1 cellular context compared by ENCODE assay signal in the genomic region with DNA sequence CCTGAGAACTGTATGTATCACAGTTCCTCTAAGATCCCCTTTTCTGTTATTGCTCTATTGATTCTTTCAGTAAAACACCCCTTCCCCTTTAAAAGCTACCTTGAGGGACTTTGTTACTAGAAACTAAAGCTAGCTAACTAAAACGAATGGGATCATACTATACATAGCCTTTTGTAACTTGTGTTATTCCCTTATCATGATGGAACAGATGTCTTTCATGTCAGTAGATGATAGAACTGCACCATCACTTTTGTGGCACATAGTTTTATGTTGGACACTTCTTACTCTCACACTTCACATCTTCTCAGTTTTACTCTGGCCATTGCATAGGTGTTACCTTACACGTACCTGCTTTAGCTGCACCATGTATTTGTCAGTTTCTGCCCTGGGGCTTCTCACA.
TF ChIP-seq lines count a peak whose summit lies in the region.

No MANE protein-coding gene starts in this region.

TF ChIP-seq in K562, 482 proteins besides CTCF, POLR2A, EP300 and RAD21 (continued from another document and continues in another):
- TF ChIP-seq, protein P1, sequence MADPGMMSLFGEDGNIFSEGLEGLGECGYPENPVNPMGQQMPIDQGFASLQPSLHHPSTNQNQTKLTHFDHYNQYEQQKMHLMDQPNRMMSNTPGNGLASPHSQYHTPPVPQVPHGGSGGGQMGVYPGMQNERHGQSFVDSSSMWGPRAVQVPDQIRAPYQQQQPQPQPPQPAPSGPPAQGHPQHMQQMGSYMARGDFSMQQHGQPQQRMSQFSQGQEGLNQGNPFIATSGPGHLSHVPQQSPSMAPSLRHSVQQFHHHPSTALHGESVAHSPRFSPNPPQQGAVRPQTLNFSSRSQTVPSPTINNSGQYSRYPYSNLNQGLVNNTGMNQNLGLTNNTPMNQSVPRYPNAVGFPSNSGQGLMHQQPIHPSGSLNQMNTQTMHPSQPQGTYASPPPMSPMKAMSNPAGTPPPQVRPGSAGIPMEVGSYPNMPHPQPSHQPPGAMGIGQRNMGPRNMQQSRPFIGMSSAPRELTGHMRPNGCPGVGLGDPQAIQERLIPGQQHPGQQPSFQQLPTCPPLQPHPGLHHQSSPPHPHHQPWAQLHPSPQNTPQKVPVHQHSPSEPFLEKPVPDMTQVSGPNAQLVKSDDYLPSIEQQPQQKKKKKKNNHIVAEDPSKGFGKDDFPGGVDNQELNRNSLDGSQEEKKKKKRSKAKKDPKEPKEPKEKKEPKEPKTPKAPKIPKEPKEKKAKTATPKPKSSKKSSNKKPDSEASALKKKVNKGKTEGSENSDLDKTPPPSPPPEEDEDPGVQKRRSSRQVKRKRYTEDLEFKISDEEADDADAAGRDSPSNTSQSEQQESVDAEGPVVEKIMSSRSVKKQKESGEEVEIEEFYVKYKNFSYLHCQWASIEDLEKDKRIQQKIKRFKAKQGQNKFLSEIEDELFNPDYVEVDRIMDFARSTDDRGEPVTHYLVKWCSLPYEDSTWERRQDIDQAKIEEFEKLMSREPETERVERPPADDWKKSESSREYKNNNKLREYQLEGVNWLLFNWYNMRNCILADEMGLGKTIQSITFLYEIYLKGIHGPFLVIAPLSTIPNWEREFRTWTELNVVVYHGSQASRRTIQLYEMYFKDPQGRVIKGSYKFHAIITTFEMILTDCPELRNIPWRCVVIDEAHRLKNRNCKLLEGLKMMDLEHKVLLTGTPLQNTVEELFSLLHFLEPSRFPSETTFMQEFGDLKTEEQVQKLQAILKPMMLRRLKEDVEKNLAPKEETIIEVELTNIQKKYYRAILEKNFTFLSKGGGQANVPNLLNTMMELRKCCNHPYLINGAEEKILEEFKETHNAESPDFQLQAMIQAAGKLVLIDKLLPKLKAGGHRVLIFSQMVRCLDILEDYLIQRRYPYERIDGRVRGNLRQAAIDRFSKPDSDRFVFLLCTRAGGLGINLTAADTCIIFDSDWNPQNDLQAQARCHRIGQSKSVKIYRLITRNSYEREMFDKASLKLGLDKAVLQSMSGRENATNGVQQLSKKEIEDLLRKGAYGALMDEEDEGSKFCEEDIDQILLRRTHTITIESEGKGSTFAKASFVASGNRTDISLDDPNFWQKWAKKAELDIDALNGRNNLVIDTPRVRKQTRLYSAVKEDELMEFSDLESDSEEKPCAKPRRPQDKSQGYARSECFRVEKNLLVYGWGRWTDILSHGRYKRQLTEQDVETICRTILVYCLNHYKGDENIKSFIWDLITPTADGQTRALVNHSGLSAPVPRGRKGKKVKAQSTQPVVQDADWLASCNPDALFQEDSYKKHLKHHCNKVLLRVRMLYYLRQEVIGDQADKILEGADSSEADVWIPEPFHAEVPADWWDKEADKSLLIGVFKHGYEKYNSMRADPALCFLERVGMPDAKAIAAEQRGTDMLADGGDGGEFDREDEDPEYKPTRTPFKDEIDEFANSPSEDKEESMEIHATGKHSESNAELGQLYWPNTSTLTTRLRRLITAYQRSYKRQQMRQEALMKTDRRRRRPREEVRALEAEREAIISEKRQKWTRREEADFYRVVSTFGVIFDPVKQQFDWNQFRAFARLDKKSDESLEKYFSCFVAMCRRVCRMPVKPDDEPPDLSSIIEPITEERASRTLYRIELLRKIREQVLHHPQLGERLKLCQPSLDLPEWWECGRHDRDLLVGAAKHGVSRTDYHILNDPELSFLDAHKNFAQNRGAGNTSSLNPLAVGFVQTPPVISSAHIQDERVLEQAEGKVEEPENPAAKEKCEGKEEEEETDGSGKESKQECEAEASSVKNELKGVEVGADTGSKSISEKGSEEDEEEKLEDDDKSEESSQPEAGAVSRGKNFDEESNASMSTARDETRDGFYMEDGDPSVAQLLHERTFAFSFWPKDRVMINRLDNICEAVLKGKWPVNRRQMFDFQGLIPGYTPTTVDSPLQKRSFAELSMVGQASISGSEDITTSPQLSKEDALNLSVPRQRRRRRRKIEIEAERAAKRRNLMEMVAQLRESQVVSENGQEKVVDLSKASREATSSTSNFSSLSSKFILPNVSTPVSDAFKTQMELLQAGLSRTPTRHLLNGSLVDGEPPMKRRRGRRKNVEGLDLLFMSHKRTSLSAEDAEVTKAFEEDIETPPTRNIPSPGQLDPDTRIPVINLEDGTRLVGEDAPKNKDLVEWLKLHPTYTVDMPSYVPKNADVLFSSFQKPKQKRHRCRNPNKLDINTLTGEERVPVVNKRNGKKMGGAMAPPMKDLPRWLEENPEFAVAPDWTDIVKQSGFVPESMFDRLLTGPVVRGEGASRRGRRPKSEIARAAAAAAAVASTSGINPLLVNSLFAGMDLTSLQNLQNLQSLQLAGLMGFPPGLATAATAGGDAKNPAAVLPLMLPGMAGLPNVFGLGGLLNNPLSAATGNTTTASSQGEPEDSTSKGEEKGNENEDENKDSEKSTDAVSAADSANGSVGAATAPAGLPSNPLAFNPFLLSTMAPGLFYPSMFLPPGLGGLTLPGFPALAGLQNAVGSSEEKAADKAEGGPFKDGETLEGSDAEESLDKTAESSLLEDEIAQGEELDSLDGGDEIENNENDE (IDR thresholded peaks at IDR 0.05; ENCODE audit: low read depth, low read length) = no peak
- TF ChIP-seq PHF21A (IDR thresholded peaks at IDR 0.05; ENCODE audit: borderline replicate concordance, low read depth) = no peak
- TF ChIP-seq, protein P2, sequence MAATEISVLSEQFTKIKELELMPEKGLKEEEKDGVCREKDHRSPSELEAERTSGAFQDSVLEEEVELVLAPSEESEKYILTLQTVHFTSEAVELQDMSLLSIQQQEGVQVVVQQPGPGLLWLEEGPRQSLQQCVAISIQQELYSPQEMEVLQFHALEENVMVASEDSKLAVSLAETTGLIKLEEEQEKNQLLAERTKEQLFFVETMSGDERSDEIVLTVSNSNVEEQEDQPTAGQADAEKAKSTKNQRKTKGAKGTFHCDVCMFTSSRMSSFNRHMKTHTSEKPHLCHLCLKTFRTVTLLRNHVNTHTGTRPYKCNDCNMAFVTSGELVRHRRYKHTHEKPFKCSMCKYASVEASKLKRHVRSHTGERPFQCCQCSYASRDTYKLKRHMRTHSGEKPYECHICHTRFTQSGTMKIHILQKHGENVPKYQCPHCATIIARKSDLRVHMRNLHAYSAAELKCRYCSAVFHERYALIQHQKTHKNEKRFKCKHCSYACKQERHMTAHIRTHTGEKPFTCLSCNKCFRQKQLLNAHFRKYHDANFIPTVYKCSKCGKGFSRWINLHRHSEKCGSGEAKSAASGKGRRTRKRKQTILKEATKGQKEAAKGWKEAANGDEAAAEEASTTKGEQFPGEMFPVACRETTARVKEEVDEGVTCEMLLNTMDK (IDR thresholded peaks at IDR 0.05; ENCODE audit: borderline replicate concordance, insufficient read depth, low read depth, low read length, poor library complexity, severe bottlenecking) = no peak
- peak; percentile 55 for TF ChIP-seq MTA2 (IDR thresholded peaks at IDR 0.05; ENCODE audit: low read depth)
- TF ChIP-seq ZNF436 (CRISPR knock-in tag; IDR thresholded peaks at IDR 0.05) = no peak
- TF ChIP-seq, protein P3, sequence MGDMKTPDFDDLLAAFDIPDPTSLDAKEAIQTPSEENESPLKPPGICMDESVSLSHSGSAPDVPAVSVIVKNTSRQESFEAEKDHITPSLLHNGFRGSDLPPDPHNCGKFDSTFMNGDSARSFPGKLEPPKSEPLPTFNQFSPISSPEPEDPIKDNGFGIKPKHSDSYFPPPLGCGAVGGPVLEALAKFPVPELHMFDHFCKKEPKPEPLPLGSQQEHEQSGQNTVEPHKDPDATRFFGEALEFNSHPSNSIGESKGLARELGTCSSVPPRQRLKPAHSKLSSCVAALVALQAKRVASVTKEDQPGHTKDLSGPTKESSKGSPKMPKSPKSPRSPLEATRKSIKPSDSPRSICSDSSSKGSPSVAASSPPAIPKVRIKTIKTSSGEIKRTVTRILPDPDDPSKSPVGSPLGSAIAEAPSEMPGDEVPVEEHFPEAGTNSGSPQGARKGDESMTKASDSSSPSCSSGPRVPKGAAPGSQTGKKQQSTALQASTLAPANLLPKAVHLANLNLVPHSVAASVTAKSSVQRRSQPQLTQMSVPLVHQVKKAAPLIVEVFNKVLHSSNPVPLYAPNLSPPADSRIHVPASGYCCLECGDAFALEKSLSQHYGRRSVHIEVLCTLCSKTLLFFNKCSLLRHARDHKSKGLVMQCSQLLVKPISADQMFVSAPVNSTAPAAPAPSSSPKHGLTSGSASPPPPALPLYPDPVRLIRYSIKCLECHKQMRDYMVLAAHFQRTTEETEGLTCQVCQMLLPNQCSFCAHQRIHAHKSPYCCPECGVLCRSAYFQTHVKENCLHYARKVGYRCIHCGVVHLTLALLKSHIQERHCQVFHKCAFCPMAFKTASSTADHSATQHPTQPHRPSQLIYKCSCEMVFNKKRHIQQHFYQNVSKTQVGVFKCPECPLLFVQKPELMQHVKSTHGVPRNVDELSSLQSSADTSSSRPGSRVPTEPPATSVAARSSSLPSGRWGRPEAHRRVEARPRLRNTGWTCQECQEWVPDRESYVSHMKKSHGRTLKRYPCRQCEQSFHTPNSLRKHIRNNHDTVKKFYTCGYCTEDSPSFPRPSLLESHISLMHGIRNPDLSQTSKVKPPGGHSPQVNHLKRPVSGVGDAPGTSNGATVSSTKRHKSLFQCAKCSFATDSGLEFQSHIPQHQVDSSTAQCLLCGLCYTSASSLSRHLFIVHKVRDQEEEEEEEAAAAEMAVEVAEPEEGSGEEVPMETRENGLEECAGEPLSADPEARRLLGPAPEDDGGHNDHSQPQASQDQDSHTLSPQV (IDR thresholded peaks at IDR 0.05) = 0 out of 2 replicates have a peak, but pooled peaks have one; percentile 15
- peak in 1 of 2 experiments; percentile 33; a peak in 1 of 4 replicates for TF ChIP-seq TRIM24 (IDR thresholded peaks at IDR 0.05)
- TF ChIP-seq SMARCE1 (IDR thresholded peaks at IDR 0.05) = peak; percentile 35; the same call in 1 of the 2 replicates
- TF ChIP-seq TCF3 (CRISPR knock-in tag; IDR thresholded peaks at IDR 0.05) = peak; percentile 80
- TF ChIP-seq CBFA2T3 (IDR thresholded peaks at IDR 0.05) = peak; percentile 69
- TF ChIP-seq, protein P4, sequence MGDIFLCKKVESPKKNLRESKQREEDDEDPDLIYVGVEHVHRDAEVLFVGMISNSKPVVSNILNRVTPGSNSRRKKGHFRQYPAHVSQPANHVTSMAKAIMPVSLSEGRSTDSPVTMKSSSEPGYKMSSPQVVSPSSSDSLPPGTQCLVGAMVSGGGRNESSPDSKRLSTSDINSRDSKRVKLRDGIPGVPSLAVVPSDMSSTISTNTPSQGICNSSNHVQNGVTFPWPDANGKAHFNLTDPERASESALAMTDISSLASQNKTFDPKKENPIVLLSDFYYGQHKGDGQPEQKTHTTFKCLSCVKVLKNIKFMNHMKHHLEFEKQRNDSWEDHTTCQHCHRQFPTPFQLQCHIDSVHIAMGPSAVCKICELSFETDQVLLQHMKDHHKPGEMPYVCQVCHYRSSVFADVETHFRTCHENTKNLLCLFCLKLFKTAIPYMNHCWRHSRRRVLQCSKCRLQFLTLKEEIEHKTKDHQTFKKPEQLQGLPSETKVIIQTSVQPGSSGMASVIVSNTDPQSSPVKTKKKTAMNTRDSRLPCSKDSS (IDR thresholded peaks at IDR 0.05; ENCODE audit: low read depth, partially characterized antibody) = no peak
- peak; percentile 74; the same call in 1 of the 2 replicates for TF ChIP-seq TEAD4 (IDR thresholded peaks at IDR 0.05; ENCODE audit: low read length)
- TF ChIP-seq TEAD4 (CRISPR knock-in tag; IDR thresholded peaks at IDR 0.05; ENCODE audit: borderline replicate concordance) = no peak
- no peak for TF ChIP-seq U2AF1 (optimal IDR thresholded peaks at IDR 0.05; ENCODE audit: low read depth, low read length)
